8 cellular contexts compared by ENCODE assay signal in genomic region chr1:223189903-223190724, GRCh38. TPM values are rescaled to one million over a fixed set of nuclear protein-coding genes. Genes with fewer than 3 reads are reported as not detected.
A peak's percentile ranks its signal among the peaks of the same experiment; 100 is the strongest.
DNase-seq lines count a peak whose midpoint lies in the region; ATAC-seq, FAIRE-seq and TF ChIP-seq lines count a peak whose summit lies in the region.

No MANE protein-coding gene starts in this region.

- no peak overlapping the region for H3K4me3 ChIP-seq in NB4 (ENCODE audit: low read depth, low read length)
- no peak overlapping the region for H3K4me3 ChIP-seq in HepG2 (replicated peaks in 1 of 3; ENCODE audit: insufficient read depth in 1 of 3, low read depth in 2 of 3, low read length in 3 of 3)

- H4K20me1 ChIP-seq in HepG2 (ENCODE audit: insufficient read depth, low read length), result no peaks in the 10 kb centered on the region

- no peak for TF ChIP-seq POLR2A in NB4 (IDR thresholded peaks at IDR 0.05; ENCODE audit: extremely low read depth, insufficient read length)
- no peak for TF ChIP-seq POLR2A in HepG2 (IDR thresholded peaks at IDR 0.05; ENCODE audit: insufficient read depth in 1 of 2, low read depth in 2 of 2, low read length in 2 of 2)

- DNase-seq in NB4 (ENCODE audit: low read depth), result peak; percentile 67
- peak; percentile 22 for DNase-seq in activated T-helper 9 cell treated with anti-CD3 and anti-CD28 coated beads, Interleukin-2, amount 50 U/mL, for 16 hours (ENCODE audit: low read depth)
- peak; percentile 80 for DNase-seq in stimulated activated CD4-positive, alpha-beta T cell treated with anti-CD3 and anti-CD28 coated beads, Interleukin-15, amount 100 ng/mL, for 24 hours
- DNase-seq in HepG2 (ENCODE audit: low spot score), result no peak
- DNase-seq in NCI-H774 (lab: John Stamatoyannopoulos, UW), result no peak
- no peak for DNase-seq in anterior cingulate cortex (lab: John Stamatoyannopoulos, UW)
- DNase-seq in mucosa of gallbladder (ENCODE audit: low spot score), result no peak

- H3K4me2 ChIP-seq in HepG2 (ENCODE audit: low read depth, low read length), result no peak overlapping the region

- no peak for TF ChIP-seq CTCF in NB4 (IDR thresholded peaks at IDR 0.05; ENCODE audit: low read depth, low read length)
- no peak for TF ChIP-seq CTCF in HepG2 (CRISPR knock-in tag; IDR thresholded peaks at IDR 0.05)

- H3K36me3 ChIP-seq in HepG2 (replicated peaks in 1 of 2; ENCODE audit: control insufficient read depth in 1 of 2, insufficient read depth in 2 of 2, low read length in 2 of 2), result no peaks in the 10 kb centered on the region

- no peaks in the 10 kb centered on the region for H3K79me2 ChIP-seq in HepG2 (ENCODE audit: insufficient read depth, low read length)

- in situ Hi-C loops in HepG2 (cut with HindIII; ENCODE audit: extremely low pct_ligation_motif_present, low pct_unique_long_range_greater_than_20kb), result no loop called here

- no peak for TF ChIP-seq RAD21 in HepG2 (CRISPR knock-in tag; IDR thresholded peaks at IDR 0.05)

- H3K27me3 ChIP-seq in HepG2 (ENCODE audit: control insufficient read depth in 1 of 2, insufficient read depth in 2 of 2, low read length in 2 of 2), result peaks cover 2 to 10% of the 10 kb centered on the region in 2 experiments; a peak in 2 of 5 replicates

- H2AFZ ChIP-seq in HepG2 (ENCODE audit: low read length), result no peak overlapping the region

- no TSS peak for BruUV-seq in HepG2 (replicated peaks; lab: Mats Ljungman, UMichigan)

- POLR2A ChIA-PET in HepG2 (lab: Yijun Ruan, JAX), result no interaction called here

- no peaks in the 10 kb centered on the region for H3K9me3 ChIP-seq in HepG2 (ENCODE audit: low read length)

- intact Hi-C loops in HepG2 (cut with micrococcal nuclease; ENCODE audit: unreplicated experiment), result no loop called here

- FAIRE-seq in HepG2 (lab: Jason Lieb, UNC), result no peak

- H3K9ac ChIP-seq in HepG2 (ENCODE audit: insufficient read depth, low read depth, low read length), result no peak overlapping the region

- peak; percentile 55 for ATAC-seq in GM19372 (IDR thresholded peaks at IDR 0.05; ENCODE audit: low read depth, unreplicated experiment)
- no peak for ATAC-seq in HepG2

- CTCF ChIA-PET in HepG2 (lab: Yijun Ruan, JAX; ENCODE audit: low intra/inter-chr PET ratio, low total read pairs), result no interaction called here

- H3K27ac ChIP-seq in HepG2 (ENCODE audit: extremely low read length, insufficient read depth, low read length), result no peak overlapping the region

- TF ChIP-seq EP300 in HepG2 (IDR thresholded peaks at IDR 0.05; ENCODE audit: low read depth in 2 of 2, low read length in 2 of 2), result no peak
- no peak for TF ChIP-seq EP300 in HepG2 (CRISPR knock-in tag; IDR thresholded peaks at IDR 0.05; ENCODE audit: borderline replicate concordance)

- 9% methylated on average over 8 of the region's 10 CpGs for WGBS in HepG2 (ENCODE audit: low lambda C conversion rate)

- H3K4me1 ChIP-seq in HepG2 (ENCODE audit: insufficient read depth, low read length), result no peaks in the 10 kb centered on the region

TF ChIP-seq in HepG2, 621 proteins besides CTCF, POLR2A, EP300 and RAD21:
- TF ChIP-seq YEATS4 (CRISPR knock-in tag; IDR thresholded peaks at IDR 0.05; ENCODE audit: borderline replicate concordance) (no peak), RARA (CRISPR knock-in tag; IDR thresholded peaks at IDR 0.05) (no peak), NR1H2 (CRISPR knock-in tag; IDR thresholded peaks at IDR 0.05; ENCODE audit: borderline replicate concordance, low read depth) (no peak), IRX3 (CRISPR knock-in tag; IDR thresholded peaks at IDR 0.05; ENCODE audit: borderline replicate concordance, low read depth) (no peak), ZNF678 (CRISPR knock-in tag; IDR thresholded peaks at IDR 0.05) (no peak), PRDM10 (CRISPR knock-in tag; IDR thresholded peaks at IDR 0.05; ENCODE audit: low read depth) (no peak), MEIS2 (CRISPR knock-in tag; IDR thresholded peaks at IDR 0.05) (no peak), SMC3 (IDR thresholded peaks at IDR 0.05; ENCODE audit: low read length) (no peak), ZSCAN9 (CRISPR knock-in tag; IDR thresholded peaks at IDR 0.05; ENCODE audit: borderline replicate concordance) (no peak), ZNF660 (CRISPR knock-in tag; IDR thresholded peaks at IDR 0.05; ENCODE audit: borderline replicate concordance, low read depth) (no peak), PRPF4 (IDR thresholded peaks at IDR 0.05; ENCODE audit: low read depth, low read length, poor library complexity, severe bottlenecking) (no peak), ZNF781 (CRISPR knock-in tag; IDR thresholded peaks at IDR 0.05; ENCODE audit: borderline replicate concordance, not compliant biosample characterization) (no peak)
- TF ChIP-seq, protein P1, sequence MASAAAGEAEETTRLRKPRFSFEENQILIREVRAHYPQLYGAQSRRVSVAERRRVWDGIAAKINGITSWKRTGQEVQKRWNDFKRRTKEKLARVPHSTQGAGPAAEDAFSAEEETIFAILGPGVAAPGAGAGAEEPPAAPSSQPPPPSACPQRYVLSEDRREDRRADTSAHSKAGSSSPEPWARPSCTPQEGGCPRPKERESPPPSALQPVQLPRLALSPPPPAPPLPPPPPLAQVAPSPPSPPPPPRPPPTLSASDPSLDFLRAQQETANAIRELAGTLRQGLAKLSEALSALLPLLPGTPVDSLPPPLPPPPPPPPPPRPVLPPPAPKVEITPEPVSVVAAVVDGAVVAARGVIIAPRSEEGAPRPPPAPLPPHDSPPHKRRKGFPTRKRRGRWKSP (CRISPR knock-in tag; IDR thresholded peaks at IDR 0.05), result no peak
- TF ChIP-seq, protein P2, sequence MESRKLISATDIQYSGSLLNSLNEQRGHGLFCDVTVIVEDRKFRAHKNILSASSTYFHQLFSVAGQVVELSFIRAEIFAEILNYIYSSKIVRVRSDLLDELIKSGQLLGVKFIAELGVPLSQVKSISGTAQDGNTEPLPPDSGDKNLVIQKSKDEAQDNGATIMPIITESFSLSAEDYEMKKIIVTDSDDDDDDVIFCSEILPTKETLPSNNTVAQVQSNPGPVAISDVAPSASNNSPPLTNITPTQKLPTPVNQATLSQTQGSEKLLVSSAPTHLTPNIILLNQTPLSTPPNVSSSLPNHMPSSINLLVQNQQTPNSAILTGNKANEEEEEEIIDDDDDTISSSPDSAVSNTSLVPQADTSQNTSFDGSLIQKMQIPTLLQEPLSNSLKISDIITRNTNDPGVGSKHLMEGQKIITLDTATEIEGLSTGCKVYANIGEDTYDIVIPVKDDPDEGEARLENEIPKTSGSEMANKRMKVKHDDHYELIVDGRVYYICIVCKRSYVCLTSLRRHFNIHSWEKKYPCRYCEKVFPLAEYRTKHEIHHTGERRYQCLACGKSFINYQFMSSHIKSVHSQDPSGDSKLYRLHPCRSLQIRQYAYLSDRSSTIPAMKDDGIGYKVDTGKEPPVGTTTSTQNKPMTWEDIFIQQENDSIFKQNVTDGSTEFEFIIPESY (CRISPR knock-in tag; IDR thresholded peaks at IDR 0.05), result no peak
TF ChIP-seq in HepG2: peak in this region for 0.

RNA-seq across cellular contexts. Expression of gene TLR5, which starts 47.1 kb away (rescaled TPM):
- not detected in 2 replicates for total RNA-seq in HepG2 (2016; rRNA removed; fragmentation: Illumina TruSeq; extraction: Trizol)
- total RNA-seq in HepG2 (2016; cell fraction: cytosol; rRNA removed; fragmentation: Illumina TruSeq; extraction: Trizol; ENCODE audit: low read depth), result not detected in 2 replicates
- total RNA-seq in HepG2 (2016; cell fraction: insoluble cytoplasmic fraction; rRNA removed; fragmentation: Illumina TruSeq; extraction: Trizol), result not detected in 2 replicates
- not detected in 2 replicates for total RNA-seq in HepG2 (2016; cell fraction: membrane; rRNA removed; fragmentation: Illumina TruSeq; extraction: Trizol)
- not detected in 2 replicates for total RNA-seq in HepG2 (2016; cell fraction: nucleus; rRNA removed; fragmentation: Illumina TruSeq; extraction: Trizol)
- not detected in 2 replicates for polyA plus RNA-seq in HepG2 (2011; rRNA removed)
- not detected in 2 replicates for polyA plus RNA-seq in HepG2 (2011; cell fraction: cytosol; rRNA removed)
- polyA plus RNA-seq in HepG2 (2011; cell fraction: nucleus; rRNA removed), result not detected in 2 replicates
- not detected in 2 replicates for polyA plus RNA-seq in HepG2 (2012)
- polyA plus RNA-seq in HepG2 (2016; cell fraction: cytosol; fragmentation: Illumina TruSeq; extraction: Trizol; ENCODE audit: low read depth), result not detected in 2 replicates
- not detected in 2 replicates for polyA plus RNA-seq in HepG2 (2016; cell fraction: insoluble cytoplasmic fraction; fragmentation: Illumina TruSeq; extraction: Trizol; ENCODE audit: low read depth)
- polyA plus RNA-seq in HepG2 (2016; cell fraction: membrane; fragmentation: Illumina TruSeq; extraction: Trizol; ENCODE audit: low read depth), result not detected in 2 replicates
- polyA plus RNA-seq in HepG2 (2016; cell fraction: nucleus; fragmentation: Illumina TruSeq; extraction: Trizol; ENCODE audit: insufficient read depth, low read depth), result not detected in 2 replicates
- polyA minus RNA-seq in HepG2 (2011; rRNA and poly(A)+ RNA removed; ENCODE audit: low replicate concordance), result 0.05 TPM in 1 of 2 replicates, not detected in the other
- not detected in 2 replicates for polyA minus RNA-seq in HepG2 (2011; cell fraction: cytosol; rRNA and poly(A)+ RNA removed)
- not detected in 2 replicates for polyA minus RNA-seq in HepG2 (2011; cell fraction: nucleus; rRNA and poly(A)+ RNA removed)
- 15.5 TPM for total RNA-seq in mucosa of gallbladder

Comparison
In these comparisons a context has a peak if more than half of its experiments do, and no peak if none do; other contexts are left out.
1. DNase-seq: peak in NB4 (single experiment), activated T-helper 9 cell treated with anti-CD3 and anti-CD28 coated beads, Interleukin-2, amount 50 U/mL, for 16 hours (single experiment) and stimulated activated CD4-positive, alpha-beta T cell treated with anti-CD3 and anti-CD28 coated beads, Interleukin-15, amount 100 ng/mL, for 24 hours (single experiment); none in HepG2 (single experiment), NCI-H774 (single experiment), anterior cingulate cortex (0 of 58) and mucosa of gallbladder (single experiment).
2. RNA of gene TLR5, which starts 47.1 kb away (total RNA-seq): 15.5 TPM in mucosa of gallbladder (single experiment); not detected in HepG2; every median in the first group is over 10 times any median in the second.